In genomic region chr2:194771394-194771793, GRCh38 we compare ENCODE assay signal across 1 cellular context.
A peak's percentile ranks its signal among the peaks of the same experiment; 100 is the strongest.
TF ChIP-seq lines count a peak whose summit lies in the region.

No MANE protein-coding gene starts in this region.

TF ChIP-seq in K562, 482 proteins besides CTCF, POLR2A, EP300 and RAD21:
- TF ChIP-seq TFE3 (CRISPR knock-in tag; IDR thresholded peaks at IDR 0.05), result peak; percentile 77
TF ChIP-seq in K562: peak in this region for 1; not testable (repeated sequence) for 481.
